ENCODE assay signal across 7 cellular contexts in genomic region chr15:59349715-59350420, GRCh38. TPM values are rescaled to one million over a fixed set of nuclear protein-coding genes. Genes with fewer than 3 reads are reported as not detected.
DNase-seq lines count a peak whose midpoint lies in the region; ATAC-seq, FAIRE-seq and TF ChIP-seq lines count a peak whose summit lies in the region.

No MANE protein-coding gene starts in this region.

- H3K4me1 Mint-ChIP-seq in CD8-positive, alpha-beta T cell (ENCODE audit: low read depth), result peaks cover 13% of the 10 kb centered on the region

- CTCF ChIA-PET in H1 (lab: Charles Lee; ENCODE audit: partially characterized antibody) (interaction anchor here (6.7 kb wide), 1 partner anchor 10 kb away, joined by 29 read pairs; no protein-coding TSS in a partner anchor), A673 (lab: Charles Lee) (no interaction called here)
- CTCF ChIA-PET in CD8-positive, alpha-beta T cell (lab: Charles Lee), result no interaction called here

- H3K4ac ChIP-seq in H1 (replicated peaks; ENCODE audit: insufficient read length, low read depth, low read length), result peak overlapping the region; percentile 28

- H3K79me2 ChIP-seq in OCI-LY1 (ENCODE audit: insufficient read depth, low read length), result peaks cover 75% of the 10 kb centered on the region
- peaks cover 6 to 78% of the 10 kb centered on the region in 2 experiments; a peak in 3 of 4 replicates for H3K79me2 ChIP-seq in H1 (ENCODE audit: control insufficient read depth in 1 of 2, insufficient read depth in 2 of 2, low read length in 2 of 2)

- H3K27ac ChIP-seq in OCI-LY1 (ENCODE audit: low read depth, low read length, poor library complexity, severe bottlenecking) (peak overlapping the region; percentile 43), H1 (ENCODE audit: low read depth, low read length) (no peak overlapping the region), A673 (ENCODE audit: low read depth, low read length, poor library complexity, severe bottlenecking) (no peak overlapping the region)
- no peak overlapping the region for H3K27ac ChIP-seq in CD8-positive, alpha-beta T cell (ENCODE audit: low read depth, low read length)

- H3K4me3 ChIP-seq in OCI-LY1 (ENCODE audit: low read depth, low read length, poor library complexity, severe bottlenecking), result no peak overlapping the region
- no peak overlapping the region for H3K4me3 ChIP-seq in H1 (ENCODE audit: extremely low read depth in 1 of 4, insufficient read depth in 2 of 4, low read depth in 3 of 4, low read length in 4 of 4)
- H3K4me3 ChIP-seq in CD8-positive, alpha-beta T cell (ENCODE audit: low read depth, low read length), result no peak overlapping the region
- no peak overlapping the region for H3K4me3 ChIP-seq in A673 (ENCODE audit: low read depth, low read length, poor library complexity, severe bottlenecking)

- no peak for TF ChIP-seq RAD21 in H1 (IDR thresholded peaks at IDR 0.05 in 1 of 2, conservative IDR thresholded peaks at IDR 0.05 in 1 of 2; ENCODE audit: low read depth in 2 of 2, low read length in 2 of 2)

- H2AK5ac ChIP-seq in H1 (ENCODE audit: low read depth, low read length), result no peak overlapping the region

- peaks cover 3% of the 10 kb centered on the region; the same call in 1 of the 2 replicates for H3K23me2 ChIP-seq in H1 (ENCODE audit: low read depth, low read length)

- H3K9ac ChIP-seq in OCI-LY1 (ENCODE audit: low read length), result no peak overlapping the region
- no peak overlapping the region for H3K9ac ChIP-seq in H1 (replicated peaks in 1 of 4; ENCODE audit: extremely low read depth in 1 of 4, low read depth in 3 of 4, low read length in 3 of 4)

- no peak overlapping the region for H2AFZ ChIP-seq in OCI-LY1 (ENCODE audit: low read length)
- H2AFZ ChIP-seq in H1 (ENCODE audit: low read length), result no peak overlapping the region

- H4K8ac ChIP-seq in H1 (ENCODE audit: extremely low read depth, insufficient read depth, low read length), result no peak overlapping the region

- H3K56ac ChIP-seq in H1 (replicated peaks; ENCODE audit: insufficient read length, low read depth, low read length), result no peak overlapping the region

- no peak overlapping the region for H2BK5ac ChIP-seq in H1 (ENCODE audit: low read depth, low read length)

- intact Hi-C loops in CD8-positive, alpha-beta T cell (cut with DNase I, micrococcal nuclease), result no loop called here
- intact Hi-C loops in A673 (cut with micrococcal nuclease; ENCODE audit: unreplicated experiment), result no loop called here

- no peak for TF ChIP-seq EP300 in H1 (IDR thresholded peaks at IDR 0.05; ENCODE audit: borderline replicate concordance in 1 of 2, low read depth in 2 of 2, low read length in 2 of 2)

- H3K4me1 ChIP-seq in OCI-LY1 (ENCODE audit: insufficient read depth, low read length, severe bottlenecking) (peaks cover 73% of the 10 kb centered on the region), H1 (replicated peaks in 1 of 4; ENCODE audit: control insufficient read depth in 3 of 4, insufficient read depth in 4 of 4, low read length in 3 of 4) (peaks cover 16 to 38% (median 27%) of the 10 kb centered on the region in 4 experiments), A673 (ENCODE audit: insufficient read depth, low read length, poor library complexity, severe bottlenecking) (no peaks in the 10 kb centered on the region)
- H3K4me1 ChIP-seq in CD8-positive, alpha-beta T cell (ENCODE audit: insufficient read depth, low read length), result peaks cover 11% of the 10 kb centered on the region

- H3K27me3 ChIP-seq in OCI-LY1 (ENCODE audit: insufficient read depth, low read length) (no peaks in the 10 kb centered on the region), H1 (replicated peaks in 1 of 4; ENCODE audit: control insufficient read depth in 3 of 4, extremely low read depth in 1 of 4, insufficient read depth in 3 of 4, low read length in 3 of 4) (no peaks in the 10 kb centered on the region; a peak in 1 of 7 replicates), A673 (replicated peaks; ENCODE audit: insufficient read depth, low read depth, low read length, poor library complexity) (no peaks in the 10 kb centered on the region)
- H3K27me3 ChIP-seq in CD8-positive, alpha-beta T cell (ENCODE audit: insufficient read depth, low read length), result no peaks in the 10 kb centered on the region

- FAIRE-seq in H1 (lab: Jason Lieb, UNC), result no peak

- peaks cover 5% of the 10 kb centered on the region for H3K27me3 Mint-ChIP-seq in CD8-positive, alpha-beta T cell (ENCODE audit: low read depth)

- no peak overlapping the region for H3K4me2 ChIP-seq in OCI-LY1 (ENCODE audit: low read length)
- H3K4me2 ChIP-seq in H1 (ENCODE audit: insufficient read depth in 1 of 2, low read depth in 2 of 2, low read length in 2 of 2), result no peak overlapping the region

- no peak for TF ChIP-seq POLR2A in H1 (IDR thresholded peaks at IDR 0.05; ENCODE audit: control extremely low read depth in 1 of 2, low read depth in 2 of 2, low read length in 2 of 2)

- no peak overlapping the region; the same call in 1 of the 2 replicates for H2BK12ac ChIP-seq in H1 (ENCODE audit: low read depth, low read length)

- no peaks in the 10 kb centered on the region for H3K9me3 ChIP-seq in OCI-LY1 (ENCODE audit: low read length)
- H3K9me3 ChIP-seq in H1 (ENCODE audit: insufficient read depth in 2 of 2, low read depth in 1 of 2, low read length in 1 of 2), result no peaks in the 10 kb centered on the region
- H3K9me3 ChIP-seq in CD8-positive, alpha-beta T cell (ENCODE audit: low read length), result no peaks in the 10 kb centered on the region
- H3K9me3 ChIP-seq in A673 (ENCODE audit: low read depth, low read length, poor library complexity, severe bottlenecking), result no peaks in the 10 kb centered on the region

- no peak overlapping the region for H3K23ac ChIP-seq in H1 (ENCODE audit: insufficient read length)

- peak overlapping the region; percentile 15 for H4K91ac ChIP-seq in H1 (replicated peaks; ENCODE audit: insufficient read length, low read length)

- in situ Hi-C loops in GM13977 (cut with MboI; ENCODE audit: low pct_unique_long_range_greater_than_20kb, low sequenced_read_pairs, unreplicated experiment), result no loop called here

- H2BK20ac ChIP-seq in H1 (ENCODE audit: low read length), result 0 out of 2 replicates have a peak overlapping the region, but pooled peaks have one; percentile 6

- peaks cover 4% of the 10 kb centered on the region; the same call in 1 of the 2 replicates for H3K79me1 ChIP-seq in H1 (ENCODE audit: low read depth, low read length)

- H3K14ac ChIP-seq in H1 (ENCODE audit: insufficient read length), result no peak overlapping the region

- no peak overlapping the region for H3K27ac Mint-ChIP-seq in CD8-positive, alpha-beta T cell

- TF ChIP-seq CTCF in OCI-LY1 (IDR thresholded peaks at IDR 0.05; ENCODE audit: low read length), result no peak
- TF ChIP-seq CTCF in H1 (IDR thresholded peaks at IDR 0.05; ENCODE audit: control extremely low read depth in 1 of 3, insufficient read depth in 1 of 3, low read depth in 1 of 3, low read length in 3 of 3), result no peak
- TF ChIP-seq CTCF in omental fat pad (IDR thresholded peaks at IDR 0.05), result no peak
- TF ChIP-seq CTCF in CD8-positive, alpha-beta T cell (IDR thresholded peaks at IDR 0.05), result no peak
- TF ChIP-seq CTCF in GM13977 (IDR thresholded peaks at IDR 0.05; ENCODE audit: extremely low read depth, insufficient read depth, missing control alignments), result no peak
- TF ChIP-seq CTCF in A673 (conservative IDR thresholded peaks at IDR 0.05; ENCODE audit: low read depth, low read length), result no peak

- no peak for DNase-seq in H1 (ENCODE audit: low read depth in 1 of 2, low spot score in 2 of 2)
- no peak for DNase-seq in omental fat pad (ENCODE audit: low spot score)
- DNase-seq in CD8-positive, alpha-beta T cell, result no peak
- DNase-seq in GM13977 (ENCODE audit: low spot score), result no peak
- DNase-seq in A673 (ENCODE audit: low spot score), result no peak

- 73% methylated on average over 4 of the region's 4 CpGs; no CpG with 5 or more reads in 1 of the 2 experiments for whole genome bisulfite sequencing in H1 (ENCODE audit: extremely low coverage in 1 of 2, insufficient coverage in 1 of 2, insufficient read length in 1 of 2, insufficient replicate concordance in 2 of 2, low coverage in 1 of 2, low lambda C conversion rate in 2 of 2, missing lambda C conversion rate in 1 of 2), 2 experiments

- BruUV-seq in A673 (replicated peaks; lab: Mats Ljungman, UMichigan), result no TSS peak

- H4K5ac ChIP-seq in H1 (ENCODE audit: insufficient read length, low read depth, low read length), result no peak overlapping the region

- no peaks in the 10 kb centered on the region for H4K20me1 ChIP-seq in OCI-LY1 (ENCODE audit: insufficient read depth, low read length)
- H4K20me1 ChIP-seq in H1 (replicated peaks in 1 of 2; ENCODE audit: control insufficient read depth in 1 of 2, insufficient read depth in 2 of 2, low read length in 2 of 2), result no peaks in the 10 kb centered on the region

- H3K36me3 ChIP-seq in OCI-LY1 (ENCODE audit: insufficient read depth, low read length) (peaks cover 13% of the 10 kb centered on the region; the same call in 1 of the 2 replicates), H1 (ENCODE audit: control insufficient read depth in 2 of 4, insufficient read depth in 4 of 4, low read length in 3 of 4) (no peaks in the 10 kb centered on the region), A673 (ENCODE audit: insufficient read depth, low read length, poor library complexity, severe bottlenecking) (no peaks in the 10 kb centered on the region)
- H3K36me3 ChIP-seq in CD8-positive, alpha-beta T cell (ENCODE audit: insufficient read depth, low read length), result no peaks in the 10 kb centered on the region

- no peak overlapping the region for H3K4me3 Mint-ChIP-seq in CD8-positive, alpha-beta T cell

- no peak overlapping the region for H2BK120ac ChIP-seq in H1 (replicated peaks; ENCODE audit: low read depth, low read length)

- 0 out of 2 replicates have a peak overlapping the region, but pooled peaks have one; percentile 49 for H3K18ac ChIP-seq in H1 (ENCODE audit: extremely low read depth, low read length)

- POLR2A ChIA-PET in H1 (lab: Charles Lee; ENCODE audit: partially characterized antibody), result interaction anchor here (1.5 to 2.4 kb wide), 2 partner anchors 10 to 18 kb away, joined by 5 to 6 read pairs; no protein-coding TSS in a partner anchor
- POLR2A ChIA-PET in CD8-positive, alpha-beta T cell (lab: Charles Lee), result no interaction called here
- POLR2A ChIA-PET in A673 (lab: Charles Lee; ENCODE audit: low non-redundant PET), result no interaction called here

- H3K36me3 Mint-ChIP-seq in CD8-positive, alpha-beta T cell, result no peaks in the 10 kb centered on the region

- no peaks in the 10 kb centered on the region for H3K9me3 Mint-ChIP-seq in CD8-positive, alpha-beta T cell

- H3F3A ChIP-seq in OCI-LY1 (ENCODE audit: insufficient read depth, low read length), result no peaks in the 10 kb centered on the region

- H3K9me2 ChIP-seq in OCI-LY1 (ENCODE audit: low read depth, low read length), result no peaks in the 10 kb centered on the region

- ATAC-seq in GM21390 (IDR thresholded peaks at IDR 0.05; ENCODE audit: unreplicated experiment) (peak; percentile 52), omental fat pad (ENCODE audit: low FRiP score) (peak; percentile 98)
- no peak for ATAC-seq in CD8-positive, alpha-beta T cell

- peak overlapping the region; percentile 54; the same call in 1 of the 2 replicates for H2BK15ac ChIP-seq in H1 (ENCODE audit: low read length)

RNA-seq across cellular contexts. Expression of gene MYO1E, which starts 22.8 kb away (rescaled TPM):
- 138 and 142 TPM in 2 replicates for total RNA-seq in H1 (2021; fragmentation: NEBNext Ultra II Directional; extraction: Animal tissue kit (Norgen Biotek cat#: 25700))
- 19.6 and 43.4 TPM in 2 replicates for polyA plus RNA-seq in H1 (2011; rRNA removed)
- 35.3 TPM for polyA plus RNA-seq in H1 (2011; cell fraction: cytosol; rRNA removed)
- polyA plus RNA-seq in H1 (2011; cell fraction: nucleus; rRNA removed), result 42.3 TPM
- polyA plus RNA-seq in H1 (2012, experiment 1 of 2), result 38.4 to 60.6 TPM (median 45.1 TPM) in 4 replicates
- polyA plus RNA-seq in H1 (2012, experiment 2 of 2), result 10.3 TPM
- polyA plus RNA-seq in H1 (2013, experiment 1 of 2), result 26.3 TPM
- 28.6 TPM for polyA plus RNA-seq in H1 (2013, experiment 2 of 2)
- 61.0 and 87.1 TPM in 2 replicates for polyA minus RNA-seq in H1 (2011; rRNA and poly(A)+ RNA removed)
- 40.8 TPM for polyA minus RNA-seq in H1 (2011; cell fraction: cytosol; rRNA and poly(A)+ RNA removed)
- 110 TPM for polyA minus RNA-seq in H1 (2011; cell fraction: nucleus; rRNA and poly(A)+ RNA removed)
- 100 to 1,000 TPM in 1 of 4 donors, 10 to 100 TPM in 3; 35.7 to 193 (median 68.0) TPM for total RNA-seq in omental fat pad
- 1 to 10 TPM; 1.4 to 2.2 TPM for total RNA-seq in CD8-positive, alpha-beta T cell
- total RNA-seq in A673 (2021), result 7.9 and 10.6 TPM in 2 replicates
